8 cellular contexts compared by ENCODE assay signal in the genomic region with DNA sequence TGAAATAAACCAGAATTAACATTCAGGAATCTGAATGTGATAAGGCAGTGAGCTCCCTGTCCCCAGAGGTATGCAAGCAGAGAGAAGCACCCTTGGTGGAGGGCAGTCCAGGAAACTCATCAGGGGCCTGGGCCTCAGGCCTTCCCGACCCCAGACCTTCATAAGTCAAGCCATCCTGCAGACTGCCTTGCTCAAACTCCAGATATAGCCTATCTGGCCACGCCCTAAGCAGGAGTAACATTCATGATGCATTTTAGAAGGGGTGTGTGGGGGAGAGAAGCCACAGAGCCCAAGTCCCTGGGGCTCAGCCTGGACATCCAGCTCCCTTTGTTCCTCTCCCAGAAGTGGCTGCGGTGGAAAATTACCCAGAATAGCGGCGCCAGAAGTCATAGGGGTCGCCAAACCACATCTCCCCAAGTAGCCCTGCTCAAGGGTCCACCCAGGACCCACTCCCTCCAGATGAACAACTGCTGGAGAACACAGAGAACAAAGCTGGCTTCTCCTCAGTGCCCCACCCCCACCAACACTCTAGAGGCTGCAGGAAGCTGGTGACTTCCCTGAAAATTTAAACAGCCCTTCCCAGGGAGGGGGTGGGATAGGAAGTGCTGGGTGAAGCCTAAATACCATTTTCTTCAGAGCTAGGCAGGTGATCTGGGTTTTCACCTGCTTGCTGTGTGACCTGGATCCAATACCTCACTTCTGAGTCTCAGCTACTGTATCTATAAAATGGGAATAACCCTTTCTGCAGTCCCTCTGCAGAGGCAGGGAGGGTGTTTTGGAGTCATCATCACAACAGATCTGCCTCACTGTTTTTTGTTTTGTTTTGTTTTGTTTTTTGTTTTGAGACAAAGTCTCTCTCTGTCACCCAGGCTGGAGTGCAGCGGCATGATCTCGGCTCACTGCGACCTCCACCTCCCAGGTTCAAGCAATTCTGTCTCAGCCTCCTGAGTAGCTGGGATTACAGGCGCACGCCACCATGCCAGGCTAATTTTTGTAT. TPM values are rescaled to one million over a fixed set of nuclear protein-coding genes. Genes with fewer than 3 reads are reported as not detected.
DNase-seq lines count a peak whose midpoint lies in the region; ATAC-seq and TF ChIP-seq lines count a peak whose summit lies in the region.

No MANE protein-coding gene starts in this region.

- H3K4me1 ChIP-seq in urinary bladder (ENCODE audit: insufficient read depth) = no peaks in the 10 kb centered on the region

- H3K9me3 Mint-ChIP-seq in activated CD4-positive, alpha-beta T cell treated with anti-CD3 and anti-CD28 coated beads for 36 hours (ENCODE audit: low read depth) = no peaks in the 10 kb centered on the region
- no peaks in the 10 kb centered on the region for H3K9me3 Mint-ChIP-seq in chondrocyte (ENCODE audit: low read depth)

- H3K36me3 ChIP-seq in urinary bladder (ENCODE audit: insufficient read depth) = no peaks in the 10 kb centered on the region

- H3K4me3 Mint-ChIP-seq in activated CD4-positive, alpha-beta T cell treated with anti-CD3 and anti-CD28 coated beads for 36 hours = peak overlapping the region; percentile 77
- H3K4me3 Mint-ChIP-seq in chondrocyte (ENCODE audit: unreplicated experiment) = peak overlapping the region; percentile 82

- peak overlapping the region; percentile 55 for H3K27ac ChIP-seq in urinary bladder (ENCODE audit: low read depth)

- DNase-seq in activated CD4-positive, alpha-beta T cell treated with anti-CD3 and anti-CD28 coated beads for 36 hours = no peak
- no peak for DNase-seq in activated CD4-positive, alpha-beta T cell treated with anti-CD3 and anti-CD28 coated beads for 4 hours
- DNase-seq in NOMO-1 treated with dmso at 0.1 percent for 144 hours (lab: John Stamatoyannopoulos, UW; ENCODE audit: unreplicated experiment) (peak; percentile 35), chondrocyte (ENCODE audit: low spot score) (no peak), lung microvascular endothelial cell (ENCODE audit: low read depth in 2 of 2) (peak; percentile 64 to 67), 8988T (no peak), D341Med (ENCODE audit: low spot score) (no peak)

- intact Hi-C loops in activated CD4-positive, alpha-beta T cell treated with anti-CD3 and anti-CD28 coated beads for 36 hours (cut with DNase I, micrococcal nuclease) = loop anchor here (1.0 to 5.0 kb wide), 5 partner anchors 86 to 796 kb away; a partner anchor contains a TSS

- peaks cover 28% of the 10 kb centered on the region for H3K36me3 Mint-ChIP-seq in activated CD4-positive, alpha-beta T cell treated with anti-CD3 and anti-CD28 coated beads for 36 hours (ENCODE audit: low read depth)
- no peaks in the 10 kb centered on the region for H3K36me3 Mint-ChIP-seq in chondrocyte (ENCODE audit: low read depth)

- POLR2A ChIA-PET in activated CD4-positive, alpha-beta T cell treated with anti-CD3 and anti-CD28 coated beads for 36 hours (lab: Charles Lee) = interaction anchor here (0.7 to 2.6 kb wide), 7 partner anchors 8 to 342 kb away, joined by 3 to 25 read pairs (median 4); a partner anchor contains a TSS

- 74% methylated on average over 11 of the region's 11 CpGs for WGBS in urinary bladder

- CTCF ChIA-PET in activated CD4-positive, alpha-beta T cell treated with anti-CD3 and anti-CD28 coated beads for 36 hours (lab: Charles Lee) = interaction anchor here (0.6 to 2.1 kb wide), 8 partner anchors 10 to 1333 kb away, joined by 3 to 13 read pairs (median 4); no protein-coding TSS in a partner anchor

- H3K27ac Mint-ChIP-seq in activated CD4-positive, alpha-beta T cell treated with anti-CD3 and anti-CD28 coated beads for 36 hours = peak overlapping the region; percentile 98
- H3K27ac Mint-ChIP-seq in chondrocyte (ENCODE audit: unreplicated experiment) = peak overlapping the region; percentile 97

- H3K4me3 ChIP-seq in urinary bladder (ENCODE audit: low read depth, low read length) = no peak overlapping the region

- H3K27me3 Mint-ChIP-seq in activated CD4-positive, alpha-beta T cell treated with anti-CD3 and anti-CD28 coated beads for 36 hours = no peaks in the 10 kb centered on the region
- no peaks in the 10 kb centered on the region for H3K27me3 Mint-ChIP-seq in chondrocyte (ENCODE audit: low read depth)

- peaks cover 64% of the 10 kb centered on the region for H3K4me1 Mint-ChIP-seq in activated CD4-positive, alpha-beta T cell treated with anti-CD3 and anti-CD28 coated beads for 36 hours
- H3K4me1 Mint-ChIP-seq in chondrocyte (ENCODE audit: low read depth) = peaks cover 59% of the 10 kb centered on the region

- TF ChIP-seq CTCF in chondrocyte (IDR thresholded peaks at IDR 0.05) = no peak

- ATAC-seq in activated CD4-positive, alpha-beta T cell treated with anti-CD3 and anti-CD28 coated beads for 36 hours = no peak

RNA-seq across cellular contexts. Expression of a gene that starts 1.5 kb away (rescaled TPM):
- 10 to 100 TPM; 87.6 to 97.2 TPM for total RNA-seq in activated CD4-positive, alpha-beta T cell treated with anti-CD3 and anti-CD28 coated beads for 36 hours
- total RNA-seq in chondrocyte (22.8 to 26.7 TPM (median 23.4 TPM) in 3 replicates), lung microvascular endothelial cell (28.4 and 41.4 TPM in 2 replicates), urinary bladder (21.1 TPM)
- polyA plus RNA-seq in urinary bladder = 56.2 TPM

Comparison
In these comparisons a context has a peak if more than half of its experiments do, and no peak if none do; other contexts are left out.
1. DNase-seq: peak in NOMO-1 treated with dmso at 0.1 percent for 144 hours (single experiment) and lung microvascular endothelial cell (2 of 2); none in activated CD4-positive, alpha-beta T cell treated with anti-CD3 and anti-CD28 coated beads for 36 hours (single experiment), activated CD4-positive, alpha-beta T cell treated with anti-CD3 and anti-CD28 coated beads for 4 hours (0 of 2), chondrocyte (single experiment), 8988T (single experiment) and D341Med (single experiment).